Comparison of ENCODE assay signal across 14 cellular contexts in genomic region chr1:150273310-150273709, GRCh38. TPM values are rescaled to one million over a fixed set of nuclear protein-coding genes. Genes with fewer than 3 reads are reported as not detected.
DNase-seq lines count a peak whose midpoint lies in the region; ATAC-seq and TF ChIP-seq lines count a peak whose summit lies in the region.
"Had no signal": no experiment of that assay in that cellular context is flagged by ENCODE, and none has a peak within 500 bp of the region (broad histone marks: within the 10 kb centered on the region; RNA-seq: fewer than 3 reads in every experiment).

No MANE protein-coding gene starts in this region.

- H3K9ac ChIP-seq in OCI-LY3 (ENCODE audit: low read length): peak overlapping the region; percentile 45; the same call in 1 of the 2 replicates
- no peak overlapping the region for H3K9ac ChIP-seq in parathyroid adenoma

- no peaks in the 10 kb centered on the region for H3K36me3 ChIP-seq in OCI-LY3 (replicated peaks; ENCODE audit: low read depth, low read length)
- no peaks in the 10 kb centered on the region for H3K36me3 ChIP-seq in parathyroid adenoma (ENCODE audit: control insufficient read depth, insufficient read depth, low read length)

- H3K79me2 ChIP-seq in OCI-LY3 (ENCODE audit: low read length) (peaks cover 6% of the 10 kb centered on the region), parathyroid adenoma (peaks cover 4% of the 10 kb centered on the region)

- no peak for ATAC-seq in omental fat pad (ENCODE audit: low FRiP score)

- H2AFZ ChIP-seq in OCI-LY3 (ENCODE audit: low read depth, low read length) (no peak overlapping the region), parathyroid adenoma (peak overlapping the region; percentile 73)

- peak overlapping the region; percentile 83 for H3K4me2 ChIP-seq in OCI-LY3 (ENCODE audit: low read length)
- H3K4me2 ChIP-seq in parathyroid adenoma (ENCODE audit: low read length): peak overlapping the region; percentile 57

- TF ChIP-seq CTCF in OCI-LY3 (IDR thresholded peaks at IDR 0.05; ENCODE audit: low read depth, low read length): no peak
- TF ChIP-seq CTCF in parathyroid adenoma (IDR thresholded peaks at IDR 0.05): no peak
- TF ChIP-seq CTCF in omental fat pad (IDR thresholded peaks at IDR 0.05): no peak

- H3K4me1 ChIP-seq in OCI-LY3 (ENCODE audit: low read length) (peaks cover 67% of the 10 kb centered on the region), parathyroid adenoma (peaks cover 2% of the 10 kb centered on the region)

- H4K20me1 ChIP-seq in OCI-LY3 (ENCODE audit: insufficient read depth, low read length): no peaks in the 10 kb centered on the region

- peak overlapping the region; percentile 62 for H3K4me3 ChIP-seq in OCI-LY3 (ENCODE audit: low read length)
- H3K4me3 ChIP-seq in parathyroid adenoma (ENCODE audit: low read depth, low read length): no peak overlapping the region

- H3K27me3 ChIP-seq in OCI-LY3 (ENCODE audit: low read depth, low read length) (no peaks in the 10 kb centered on the region), parathyroid adenoma (ENCODE audit: control insufficient read depth, insufficient read depth, low read length) (no peaks in the 10 kb centered on the region)

- H3K27ac ChIP-seq in OCI-LY3 (ENCODE audit: low read length) (peak overlapping the region; percentile 79), parathyroid adenoma (peak overlapping the region; percentile 29)

- no peaks in the 10 kb centered on the region for H3K9me3 ChIP-seq in OCI-LY3 (ENCODE audit: insufficient read depth, low read length)
- no peaks in the 10 kb centered on the region for H3K9me3 ChIP-seq in parathyroid adenoma (ENCODE audit: control insufficient read depth, low read length)

- DNase-seq in CD1c-positive myeloid dendritic cell (ENCODE audit: extremely low spot score): peak; percentile 74
- peak; percentile 51 for DNase-seq in fibroblast of peridontal ligament (ENCODE audit: extremely low read depth)
- DNase-seq in activated CD8-positive, alpha-beta memory T cell treated with anti-CD3 and anti-CD28 coated beads for 24 hours: no peak
- no peak for DNase-seq in GM03348 (ENCODE audit: low spot score)
- no peak for DNase-seq in omental fat pad (ENCODE audit: low spot score)
- DNase-seq in activated CD4-positive, alpha-beta T cell treated with anti-CD3 and anti-CD28 coated beads for 1 hour: no peak
- DNase-seq: activated CD4-positive, alpha-beta T cell treated with anti-CD3 and anti-CD28 coated beads, Interleukin-2, amount 10 ng/mL, durations not matched to agents 7 days and 5 days; activated naive CD8-positive, alpha-beta T cell treated with anti-CD3 and anti-CD28 coated beads, Interleukin-2, amount 10 ng/mL, durations not matched to agents 7 days and 5 days; erythroblast; mammary epithelial cell; NCI-H2171; SHP77 treated with DMSO at 0.1 percent for 48 hours had no signal

RNA-seq across cellular contexts. Expression of gene C1orf54, which starts 0.7 kb away (rescaled TPM):
- 10 to 100 TPM in 2 of 4 donors, 1 to 10 TPM in 2; 5.8 to 12.0 (median 10.1) TPM for total RNA-seq in omental fat pad

RNA-seq across cellular contexts. Expression of gene APH1A, which starts 4.5 kb away (rescaled TPM):
- 100 to 1,000 TPM in 1 of 4 donors, 10 to 100 TPM in 3; 90.1 to 101 (median 95.2) TPM for total RNA-seq in omental fat pad

RNA-seq across cellular contexts. Expression of gene CIART, which starts 9.0 kb away (rescaled TPM):
- total RNA-seq in omental fat pad: 1 to 10 TPM in 3 of 4 donors, under 1 TPM in 1; 0.75 to 5.5 (median 2.2) TPM

RNA-seq across cellular contexts. Expression of gene CA14, which starts 15.7 kb away (rescaled TPM):
- total RNA-seq in omental fat pad: not detected
- total RNA-seq: activated CD4-positive, alpha-beta T cell treated with anti-CD3 and anti-CD28 coated beads, Interleukin-2, amount 10 ng/mL, durations not matched to agents 7 days and 5 days; activated naive CD8-positive, alpha-beta T cell treated with anti-CD3 and anti-CD28 coated beads, Interleukin-2, amount 10 ng/mL, durations not matched to agents 7 days and 5 days; mammary epithelial cell had no signal

RNA-seq across cellular contexts. Expression of gene MRPS21, which starts 20.4 kb away (rescaled TPM):
- total RNA-seq in omental fat pad: 10 to 100 TPM; 35.7 to 45.3 (median 36.6) TPM

Comparison
In these comparisons a context has a peak if more than half of its experiments do, and no peak if none do; other contexts are left out.
1. DNase-seq: peak in CD1c-positive myeloid dendritic cell (single experiment) and fibroblast of peridontal ligament (single experiment); none in activated CD8-positive, alpha-beta memory T cell treated with anti-CD3 and anti-CD28 coated beads for 24 hours (single experiment), GM03348 (single experiment), omental fat pad (single experiment) and activated CD4-positive, alpha-beta T cell treated with anti-CD3 and anti-CD28 coated beads for 1 hour (single experiment).